ENCODE assay signal across 11 cellular contexts in genomic region chr11:72833792-72834501, GRCh38. TPM values are rescaled to one million over a fixed set of nuclear protein-coding genes. Genes with fewer than 3 reads are reported as not detected.
A peak's percentile ranks its signal among the peaks of the same experiment; 100 is the strongest.
DNase-seq lines count a peak whose midpoint lies in the region; ATAC-seq, FAIRE-seq and TF ChIP-seq lines count a peak whose summit lies in the region.
"Had no signal": no experiment of that assay in that cellular context is flagged by ENCODE, and none has a peak within 500 bp of the region (broad histone marks: within the 10 kb centered on the region; RNA-seq: fewer than 3 reads in every experiment).

No MANE protein-coding gene starts in this region.

- peaks cover 2% of the 10 kb centered on the region for H3K36me3 Mint-ChIP-seq in IgD-negative memory B cell
- H3K36me3 Mint-ChIP-seq in stimulated activated memory B cell treated with anti-CD40 and anti-IgM and Interleukin-4, amounts not matched to agents 10 μg/mL and 1 μg/mL and 100 μg/mL, for 72 hours, result peaks cover 47% of the 10 kb centered on the region

- 47 to 51% (median 50%) methylated on average over 8 of the region's 8 CpGs for WGBS in adrenal gland, 4 donors

- H3K4me1 Mint-ChIP-seq in IgD-negative memory B cell, result peaks cover 3 to 15% (median 7%) of the 10 kb centered on the region in 3 donors
- peaks cover 29% of the 10 kb centered on the region for H3K4me1 Mint-ChIP-seq in stimulated activated memory B cell treated with anti-CD40 and anti-IgM and Interleukin-4, amounts not matched to agents 10 μg/mL and 1 μg/mL and 100 μg/mL, for 72 hours

- DNase-seq in adrenal gland (peak in 2 of 7 donors; percentile 34 to 43), kidney (no peak), NCI-H1694 (lab: John Stamatoyannopoulos, UW) (no peak), HPDE6-E6E7 (ENCODE audit: extremely low spot score) (no peak), SIG-M5 treated with dmso at 0.1 percent for 504 hours (lab: John Stamatoyannopoulos, UW; ENCODE audit: unreplicated experiment) (no peak), UCSD-AML1 (lab: John Stamatoyannopoulos, UW; ENCODE audit: unreplicated experiment) (no peak)
- DNase-seq: GOT3, NCI-H2029 had no signal

- no peaks in the 10 kb centered on the region for H3K27me3 ChIP-seq in adrenal gland
- H3K27me3 ChIP-seq: cardiac muscle cell had no signal

- TF ChIP-seq CTCF in adrenal gland (IDR thresholded peaks at IDR 0.05) (peak in 1 of 6 experiments; percentile 1), kidney (IDR thresholded peaks at IDR 0.05; ENCODE audit: borderline replicate concordance, extremely low read depth, insufficient read depth) (no peak)

- ATAC-seq in stimulated activated memory B cell treated with anti-CD40 and anti-IgM and Interleukin-4, amounts not matched to agents 10 μg/mL and 1 μg/mL and 100 μg/mL, for 72 hours, result no peak

- peak overlapping the region; percentile 27 to 96 (median 81) for H3K27ac Mint-ChIP-seq in IgD-negative memory B cell
- H3K27ac Mint-ChIP-seq in stimulated activated memory B cell treated with anti-CD40 and anti-IgM and Interleukin-4, amounts not matched to agents 10 μg/mL and 1 μg/mL and 100 μg/mL, for 72 hours, result peak overlapping the region; percentile 48

- no peaks in the 10 kb centered on the region for H3K9me3 ChIP-seq in adrenal gland (replicated peaks in 1 of 3)
- no peaks in the 10 kb centered on the region for H3K9me3 ChIP-seq in kidney (ENCODE audit: control insufficient read depth in 1 of 2, low read length in 2 of 2)

- H3K4me1 ChIP-seq in adrenal gland (replicated peaks in 1 of 2) (peaks cover 31 to 50% of the 10 kb centered on the region in 2 donors), kidney (ENCODE audit: control insufficient read depth in 1 of 2, insufficient read depth in 1 of 2, low read depth in 1 of 2, low read length in 2 of 2) (peaks cover 0 to 17% of the 10 kb centered on the region in 2 donors)

- H3K27ac ChIP-seq in adrenal gland (peak overlapping the region in 4 of 5 donors; percentile 65 to 90 (median 82)), kidney (ENCODE audit: low read depth in 2 of 2, low read length in 2 of 2) (peak overlapping the region; percentile 2 to 23)
- H3K27ac ChIP-seq: cardiac muscle cell had no signal

- H3K4me3 Mint-ChIP-seq in IgD-negative memory B cell, result no peak overlapping the region
- H3K4me3 Mint-ChIP-seq in stimulated activated memory B cell treated with anti-CD40 and anti-IgM and Interleukin-4, amounts not matched to agents 10 μg/mL and 1 μg/mL and 100 μg/mL, for 72 hours, result no peak overlapping the region

- H3K9ac ChIP-seq in kidney (ENCODE audit: low read length in 2 of 2), result no peak overlapping the region

- intact Hi-C loops in adrenal gland (cut with DNase I) (loop anchor here (5.0 to 10.0 kb wide), 2 partner anchors 91 to 408 kb away; no protein-coding TSS in a partner anchor), kidney (cut with DNase I) (loop anchor here (5.0 kb wide), 1 partner anchor 343 kb away; no protein-coding TSS in a partner anchor)

- no peak for FAIRE-seq in kidney (lab: Jason Lieb, UNC)

- H3K4me3 ChIP-seq in adrenal gland, result no peak overlapping the region
- no peak overlapping the region for H3K4me3 ChIP-seq in kidney (ENCODE audit: low read length in 2 of 2)
- H3K4me3 ChIP-seq: cardiac muscle cell had no signal

- H3K27me3 Mint-ChIP-seq in IgD-negative memory B cell, result no peaks in the 10 kb centered on the region
- no peaks in the 10 kb centered on the region for H3K27me3 Mint-ChIP-seq in stimulated activated memory B cell treated with anti-CD40 and anti-IgM and Interleukin-4, amounts not matched to agents 10 μg/mL and 1 μg/mL and 100 μg/mL, for 72 hours

- H3K36me3 ChIP-seq in adrenal gland (replicated peaks in 1 of 2) (peaks cover 0 to 15% of the 10 kb centered on the region in 2 donors), kidney (ENCODE audit: control insufficient read depth in 1 of 2, insufficient read depth in 2 of 2, low read length in 2 of 2) (peaks cover 0 to 4% of the 10 kb centered on the region in 2 donors)
- H3K36me3 ChIP-seq: cardiac muscle cell had no signal

- no peak for TF ChIP-seq POLR2A in adrenal gland (IDR thresholded peaks at IDR 0.05)

- no peaks in the 10 kb centered on the region for H3K9me3 Mint-ChIP-seq in IgD-negative memory B cell
- no peaks in the 10 kb centered on the region for H3K9me3 Mint-ChIP-seq in stimulated activated memory B cell treated with anti-CD40 and anti-IgM and Interleukin-4, amounts not matched to agents 10 μg/mL and 1 μg/mL and 100 μg/mL, for 72 hours

RNA-seq across cellular contexts. Expression of gene ATG16L2, which starts 19.7 kb away (rescaled TPM):
- polyA plus RNA-seq in IgD-negative memory B cell (32.1 TPM), adrenal gland (100 to 1,000 TPM in 2 of 3 donors, 1 to 10 TPM in 1; 5.7 to 343 (median 129) TPM), kidney (ENCODE audit: insufficient read depth, low read depth, low replicate concordance) (16.1 TPM)
- total RNA-seq in adrenal gland (10 to 100 TPM in 7 of 8 donors, 1 to 10 TPM in 1; 9.2 to 70.0 (median 30.6) TPM), kidney (38.6 TPM)

RNA-seq across cellular contexts. Expression of gene STARD10, which starts 40.1 kb away (rescaled TPM):
- polyA plus RNA-seq in IgD-negative memory B cell (33.4 TPM), adrenal gland (100 to 1,000 TPM; 261 to 668 (median 513) TPM), kidney (ENCODE audit: insufficient read depth, low read depth, low replicate concordance) (127 TPM)
- total RNA-seq in adrenal gland (100 to 1,000 TPM; 190 to 425 (median 350) TPM), kidney (40.7 TPM)
